In the genomic region with DNA sequence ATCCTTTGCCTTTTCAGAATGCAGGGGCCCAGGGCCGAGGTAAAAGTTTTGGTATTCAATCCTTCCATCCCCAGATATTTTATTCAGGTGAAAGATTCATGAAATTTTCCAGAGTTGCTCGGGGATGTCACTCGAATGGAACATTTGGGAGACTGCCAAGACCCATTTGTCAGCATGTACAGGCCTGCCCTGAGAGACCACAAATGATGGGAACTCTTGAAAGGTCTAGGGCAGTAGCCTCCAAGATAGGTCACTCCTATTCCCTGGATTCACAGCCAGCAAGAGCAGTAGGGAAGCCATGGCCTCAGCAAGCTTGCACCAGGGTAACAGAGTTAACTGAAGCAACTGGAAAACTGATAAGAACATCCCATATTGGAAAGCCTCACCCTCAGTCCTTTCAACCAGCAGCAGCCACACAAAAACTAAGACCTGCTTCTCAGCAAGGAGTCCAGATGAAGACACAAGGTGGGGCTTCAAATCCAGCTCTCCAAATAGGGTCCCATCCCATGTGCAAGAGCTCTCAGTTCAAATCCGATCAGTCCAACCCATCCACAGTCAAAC, we compare ENCODE assay signal across 29 cellular contexts. TPM values are rescaled to one million over a fixed set of nuclear protein-coding genes. Genes with fewer than 3 reads are reported as not detected.
A peak's percentile ranks its signal among the peaks of the same experiment; 100 is the strongest.
DNase-seq lines count a peak whose midpoint lies in the region; ATAC-seq and FAIRE-seq lines count a peak whose summit lies in the region.
"Had no signal": no experiment of that assay in that cellular context is flagged by ENCODE, and none has a peak within 500 bp of the region (broad histone marks: within the 10 kb centered on the region; RNA-seq: fewer than 3 reads in every experiment).

No MANE protein-coding gene starts in this region.

- peaks cover 8% of the 10 kb centered on the region for H3K36me3 Mint-ChIP-seq in effector memory CD8-positive, alpha-beta T cell (ENCODE audit: insufficient read depth)
- peaks cover 3% of the 10 kb centered on the region for H3K36me3 Mint-ChIP-seq in activated CD8-positive, alpha-beta T cell treated with anti-CD3 and anti-CD28 coated beads, Interleukin-2, amount 10 ng/mL, durations not matched to agents 7 days and 5 days (ENCODE audit: low read depth)
- H3K36me3 Mint-ChIP-seq: stimulated activated memory B cell treated with anti-CD40 and anti-IgM and Interleukin-4, amounts not matched to agents 10 μg/mL and 1 μg/mL and 100 μg/mL, for 72 hours had no signal

- POLR2A ChIA-PET in activated CD8-positive, alpha-beta T cell treated with anti-CD3 and anti-CD28 coated beads, Interleukin-2, amount 10 ng/mL, durations not matched to agents 7 days and 5 days (lab: Charles Lee) = no interaction called here

- H3K4me3 Mint-ChIP-seq in effector memory CD8-positive, alpha-beta T cell = no peak overlapping the region
- no peak overlapping the region for H3K4me3 Mint-ChIP-seq in activated CD8-positive, alpha-beta T cell treated with anti-CD3 and anti-CD28 coated beads, Interleukin-2, amount 10 ng/mL, durations not matched to agents 7 days and 5 days
- H3K4me3 Mint-ChIP-seq: nephron progenitor cell; stimulated activated memory B cell treated with anti-CD40 and anti-IgM and Interleukin-4, amounts not matched to agents 10 μg/mL and 1 μg/mL and 100 μg/mL, for 72 hours had no signal

- no peak for FAIRE-seq in HTR-8/SVneo (lab: Jason Lieb, UNC)
- FAIRE-seq: D721Med, H54 had no signal

- no peak for ATAC-seq in effector memory CD8-positive, alpha-beta T cell (replicated peaks)
- no peak for ATAC-seq in activated CD8-positive, alpha-beta T cell treated with anti-CD3 and anti-CD28 coated beads, Interleukin-2, amount 10 ng/mL, durations not matched to agents 7 days and 5 days
- ATAC-seq: stimulated activated memory B cell treated with anti-CD40 and anti-IgM and Interleukin-4, amounts not matched to agents 10 μg/mL and 1 μg/mL and 100 μg/mL, for 72 hours had no signal

- CTCF ChIA-PET in activated CD8-positive, alpha-beta T cell treated with anti-CD3 and anti-CD28 coated beads, Interleukin-2, amount 10 ng/mL, durations not matched to agents 7 days and 5 days (lab: Charles Lee) = no interaction called here

- no peaks in the 10 kb centered on the region for H3K9me3 Mint-ChIP-seq in effector memory CD8-positive, alpha-beta T cell
- H3K9me3 Mint-ChIP-seq in activated CD8-positive, alpha-beta T cell treated with anti-CD3 and anti-CD28 coated beads, Interleukin-2, amount 10 ng/mL, durations not matched to agents 7 days and 5 days (ENCODE audit: insufficient read depth) = no peaks in the 10 kb centered on the region
- H3K9me3 Mint-ChIP-seq: activated T-helper 2 cell treated with anti-CD3 and anti-CD28 coated beads, Interferon-gamma antibody, Interleukin-2, Interleukin-4, amounts not matched to agents 10 μg/mL and 5 μg/mL and 100 μg/mL, durations not matched to agents 14 hours and 24 hours and 36 hours; nephron progenitor cell; stimulated activated memory B cell treated with anti-CD40 and anti-IgM and Interleukin-4, amounts not matched to agents 10 μg/mL and 1 μg/mL and 100 μg/mL, for 72 hours had no signal

- no peaks in the 10 kb centered on the region for H3K4me1 Mint-ChIP-seq in effector memory CD8-positive, alpha-beta T cell (ENCODE audit: low read depth in 2 of 2)
- H3K4me1 Mint-ChIP-seq in activated CD8-positive, alpha-beta T cell treated with anti-CD3 and anti-CD28 coated beads, Interleukin-2, amount 10 ng/mL, durations not matched to agents 7 days and 5 days (ENCODE audit: low read depth) = no peaks in the 10 kb centered on the region
- H3K4me1 Mint-ChIP-seq: nephron progenitor cell had no signal

- DNase-seq in DMS79 (lab: John Stamatoyannopoulos, UW) = peak; percentile 41
- DNase-seq in HTR-8/SVneo (ENCODE audit: insufficient read length, low spot score) = peak; percentile 53
- DNase-seq in RPMI7951 (ENCODE audit: low read depth) = peak; percentile 18
- peak; percentile 64 for DNase-seq in glomerular visceral epithelial cell (ENCODE audit: extremely low spot score)
- DNase-seq in effector memory CD8-positive, alpha-beta T cell = no peak
- DNase-seq in NCI-H2107 (lab: John Stamatoyannopoulos, UW) = no peak
- no peak for DNase-seq in activated CD8-positive, alpha-beta T cell treated with anti-CD3 and anti-CD28 coated beads, Interleukin-2, amount 10 ng/mL, durations not matched to agents 7 days and 5 days
- no peak for DNase-seq in C1 segment of cervical spinal cord (lab: John Stamatoyannopoulos, UW)
- DNase-seq: activated CD4-positive, alpha-beta T cell treated with anti-CD3 and anti-CD28 coated beads, Interleukin-2, amount 50 U/mL, for 48 hours; activated CD4-positive, CD25-positive, alpha-beta regulatory T cell treated with anti-CD3 and anti-CD28 coated beads, Interleukin-2, amount 50 U/mL, for 72 hours; activated CD8-positive, alpha-beta memory T cell treated with anti-CD3 and anti-CD28 coated beads, Interleukin-2, amount 50 U/mL, for 48 hours; activated naive CD4-positive, alpha-beta T cell treated with anti-CD3 and anti-CD28 coated beads, Interleukin-2, amount 50 U/mL, for 16 hours; EL; KG1; NCI-H1436; NCI-H2081 treated with DMSO at 0.1 percent for 48 hours; NCI-H510A; nephron progenitor cell; NK-92 treated with Interleukin-12 subunit alpha and Interleukin-12 subunit beta, amount 100 ng/mL, for 24 hours; retina; Right ventricle myocardium superior; substantia nigra; T-helper 2 cell; upper lobe of left lung had no signal

- H3K27me3 Mint-ChIP-seq in effector memory CD8-positive, alpha-beta T cell = peaks cover 8 to 16% of the 10 kb centered on the region in 2 donors
- H3K27me3 Mint-ChIP-seq in activated CD8-positive, alpha-beta T cell treated with anti-CD3 and anti-CD28 coated beads, Interleukin-2, amount 10 ng/mL, durations not matched to agents 7 days and 5 days (ENCODE audit: low read depth) = peaks cover 1% of the 10 kb centered on the region
- H3K27me3 Mint-ChIP-seq: stimulated activated memory B cell treated with anti-CD40 and anti-IgM and Interleukin-4, amounts not matched to agents 10 μg/mL and 1 μg/mL and 100 μg/mL, for 72 hours had no signal

- H3K27ac Mint-ChIP-seq in effector memory CD8-positive, alpha-beta T cell = no peak overlapping the region
- H3K27ac Mint-ChIP-seq in activated CD8-positive, alpha-beta T cell treated with anti-CD3 and anti-CD28 coated beads, Interleukin-2, amount 10 ng/mL, durations not matched to agents 7 days and 5 days = no peak overlapping the region
- H3K27ac Mint-ChIP-seq: activated T-helper 2 cell treated with anti-CD3 and anti-CD28 coated beads, Interferon-gamma antibody, Interleukin-2, Interleukin-4, amounts not matched to agents 10 μg/mL and 5 μg/mL and 100 μg/mL, durations not matched to agents 14 hours and 24 hours and 36 hours; nephron progenitor cell; stimulated activated memory B cell treated with anti-CD40 and anti-IgM and Interleukin-4, amounts not matched to agents 10 μg/mL and 1 μg/mL and 100 μg/mL, for 72 hours had no signal

RNA-seq across cellular contexts. Expression of a gene that starts 12.5 kb away (rescaled TPM):
- total RNA-seq in RPMI7951 (2014; rRNA removed; shearing (Covaris generic)) = 2.5 and 4.3 TPM in 2 replicates
- 1 to 10 TPM; 3.0 to 3.4 TPM for total RNA-seq in activated CD8-positive, alpha-beta T cell treated with anti-CD3 and anti-CD28 coated beads, Interleukin-2, amount 10 ng/mL, durations not matched to agents 7 days and 5 days

RNA-seq across cellular contexts. Expression of a gene that starts 18.7 kb away (rescaled TPM):
- 122 and 565 TPM in 2 replicates for total RNA-seq in RPMI7951 (2014; rRNA removed; shearing (Covaris generic))
- total RNA-seq in activated CD8-positive, alpha-beta T cell treated with anti-CD3 and anti-CD28 coated beads, Interleukin-2, amount 10 ng/mL, durations not matched to agents 7 days and 5 days = 1,000 to 10,000 TPM; 1,566 to 1,592 TPM

RNA-seq across cellular contexts. Expression of a gene that starts 55.5 kb away (rescaled TPM):
- 63.7 and 75.9 TPM in 2 replicates for total RNA-seq in RPMI7951 (2014; rRNA removed; shearing (Covaris generic))
- total RNA-seq in activated CD8-positive, alpha-beta T cell treated with anti-CD3 and anti-CD28 coated beads, Interleukin-2, amount 10 ng/mL, durations not matched to agents 7 days and 5 days = 10 to 100 TPM; 70.8 to 72.3 TPM

RNA-seq across cellular contexts. Expression of a gene that starts 55.6 kb away (rescaled TPM):
- total RNA-seq in RPMI7951 (2014; rRNA removed; shearing (Covaris generic)) = not detected in 2 replicates
- total RNA-seq in activated CD8-positive, alpha-beta T cell treated with anti-CD3 and anti-CD28 coated beads, Interleukin-2, amount 10 ng/mL, durations not matched to agents 7 days and 5 days = not detected
- total RNA-seq: activated T-helper 2 cell treated with anti-CD3 and anti-CD28 coated beads, Interferon-gamma antibody, Interleukin-2, Interleukin-4, amounts not matched to agents 10 μg/mL and 5 μg/mL and 100 μg/mL, durations not matched to agents 14 hours and 24 hours and 36 hours; chondrocyte had no signal

Comparison
In these comparisons a context has a peak if more than half of its experiments do, and no peak if none do; other contexts are left out.
1. DNase-seq: peak in DMS79 (single experiment), HTR-8/SVneo (single experiment), RPMI7951 (single experiment) and glomerular visceral epithelial cell (single experiment); none in effector memory CD8-positive, alpha-beta T cell (0 of 3), NCI-H2107 (single experiment), activated CD8-positive, alpha-beta T cell treated with anti-CD3 and anti-CD28 coated beads, Interleukin-2, amount 10 ng/mL, durations not matched to agents 7 days and 5 days (single experiment) and C1 segment of cervical spinal cord (0 of 14).